In genomic region chr10:57696641-57697040, GRCh38 we compare ENCODE assay signal across 17 cellular contexts.
A peak's percentile ranks its signal among the peaks of the same experiment; 100 is the strongest.
DNase-seq lines count a peak whose midpoint lies in the region; TF ChIP-seq lines count a peak whose summit lies in the region.
"Had no signal": no experiment of that assay in that cellular context is flagged by ENCODE, and none has a peak within 500 bp of the region (broad histone marks: within the 10 kb centered on the region; RNA-seq: fewer than 3 reads in every experiment).

No MANE protein-coding gene starts in this region.

- TF ChIP-seq CTCF in esophagus muscularis mucosa (IDR thresholded peaks at IDR 0.05) (no peak), stomach (IDR thresholded peaks at IDR 0.05) (no peak)

- H3K36me3 ChIP-seq in esophagus muscularis mucosa (no peaks in the 10 kb centered on the region), SJCRH30 (no peaks in the 10 kb centered on the region), stomach (no peaks in the 10 kb centered on the region)
- H3K36me3 ChIP-seq: neutrophil had no signal

- H3K27ac ChIP-seq in esophagus muscularis mucosa (replicated peaks in 1 of 4) (no peak overlapping the region), SJCRH30 (no peak overlapping the region), stomach (no peak overlapping the region)
- H3K27ac ChIP-seq: HL-60, neutrophil had no signal

- no peaks in the 10 kb centered on the region for H3K27me3 ChIP-seq in esophagus muscularis mucosa
- no peaks in the 10 kb centered on the region for H3K27me3 ChIP-seq in SJCRH30
- no peaks in the 10 kb centered on the region for H3K27me3 ChIP-seq in stomach
- H3K27me3 ChIP-seq: neutrophil had no signal

- 57% methylated on average over 1 of the region's 1 CpG for WGBS in esophagus muscularis mucosa
- 71 to 100% (median 77%) methylated on average over 1 of the region's 1 CpG for WGBS in stomach, 5 donors

- no peaks in the 10 kb centered on the region for H3K9me3 ChIP-seq in esophagus muscularis mucosa
- H3K9me3 ChIP-seq in SJCRH30 (replicated peaks), result no peaks in the 10 kb centered on the region
- no peaks in the 10 kb centered on the region for H3K9me3 ChIP-seq in stomach
- H3K9me3 ChIP-seq: neutrophil had no signal

- H3K4me3 ChIP-seq in esophagus muscularis mucosa (no peak overlapping the region), SJCRH30 (no peak overlapping the region), stomach (no peak overlapping the region)

- TF ChIP-seq POLR2A in esophagus muscularis mucosa (IDR thresholded peaks at IDR 0.05; ENCODE audit: low read depth), result no peak
- TF ChIP-seq POLR2A in stomach (IDR thresholded peaks at IDR 0.05), result no peak

- H3K4me1 ChIP-seq in esophagus muscularis mucosa, result no peaks in the 10 kb centered on the region
- no peaks in the 10 kb centered on the region for H3K4me1 ChIP-seq in SJCRH30
- no peaks in the 10 kb centered on the region for H3K4me1 ChIP-seq in stomach

- TF ChIP-seq EP300 in esophagus muscularis mucosa (IDR thresholded peaks at IDR 0.05) (no peak), stomach (IDR thresholded peaks at IDR 0.05) (no peak)

- DNase-seq in EH (ENCODE audit: low read depth) (peak; percentile 90), SK-MEL-5 (ENCODE audit: low read depth, low spot score) (peak; percentile 3), fibroblast of peridontal ligament (ENCODE audit: extremely low read depth) (peak; percentile 90), renal cortical epithelial cell (ENCODE audit: low read depth) (peak; percentile 99), esophagus muscularis mucosa (ENCODE audit: extremely low spot score) (no peak), NCI-H2196 treated with DMSO at 0.1 percent for 48 hours (lab: John Stamatoyannopoulos, UW; ENCODE audit: unreplicated experiment) (no peak), SJCRH30 (no peak), stomach (no peak)
- DNase-seq: activated CD8-positive, alpha-beta T cell treated with anti-CD3 and anti-CD28 coated beads for 36 hours; activated naive CD8-positive, alpha-beta T cell treated with anti-CD3 and anti-CD28 coated beads for 36 hours; islet precursor cell; NCI-H1105; NCI-H82; stimulated activated CD4-positive, alpha-beta T cell treated with anti-CD3 and anti-CD28 coated beads, Interleukin-2, amount 100 ng/mL, for 48 hours; T-helper 1 cell had no signal

- intact Hi-C loops in esophagus muscularis mucosa (cut with DNase I), result no loop called here
- intact Hi-C loops in stomach (cut with DNase I; ENCODE audit: low total_unique reads), result no loop called here

- in situ Hi-C loops in SK-MEL-5 (cut with HindIII; ENCODE audit: low pct_unique_long_range_greater_than_20kb, low sequenced_read_pairs), result no loop called here

Comparison
In these comparisons a context has a peak if more than half of its experiments do, and no peak if none do; other contexts are left out.
1. DNase-seq: peak in EH (single experiment), SK-MEL-5 (single experiment), fibroblast of peridontal ligament (single experiment) and renal cortical epithelial cell (single experiment); none in esophagus muscularis mucosa (single experiment), NCI-H2196 treated with DMSO at 0.1 percent for 48 hours (single experiment), SJCRH30 (0 of 2) and stomach (single experiment).